8 cellular contexts compared by ENCODE assay signal in genomic region chr3:97821810-97822775, GRCh38.
A peak's percentile ranks its signal among the peaks of the same experiment; 100 is the strongest.
DNase-seq lines count a peak whose midpoint lies in the region; ATAC-seq lines count a peak whose summit lies in the region.

TSS of gene CRYBG3 (plus strand) at chr3:97822011. CDS start at chr3:97822207, 196 bp downstream.

- H3K79me2 ChIP-seq in ACC112 (ENCODE audit: control insufficient read depth, insufficient read depth, low read length, unreplicated experiment), result peaks cover 44% of the 10 kb centered on the region

- DNase-seq in NCI-H2196 treated with DMSO at 0.1 percent for 48 hours (lab: John Stamatoyannopoulos, UW; ENCODE audit: unreplicated experiment), result peak; percentile 21
- DNase-seq in activated CD4-positive, CD25-positive, alpha-beta regulatory T cell (lab: John Stamatoyannopoulos, UW), result peak; percentile 54 to 74 (median 62)
- DNase-seq in central memory CD4-positive, alpha-beta T cell, result peak; percentile 83
- DNase-seq in islet precursor cell, result peak; percentile 86
- peak; percentile 79 for DNase-seq in stimulated activated CD4-positive, alpha-beta T cell treated with anti-CD3 and anti-CD28 coated beads, Interleukin-12 subunit alpha, Interleukin-12 subunit beta, amount 100 ng/mL, for 4 hours

- ATAC-seq in GM18858 (IDR thresholded peaks at IDR 0.05; ENCODE audit: unreplicated experiment) (peak; percentile 96), HG03064 (IDR thresholded peaks at IDR 0.05; ENCODE audit: low read depth, unreplicated experiment) (peak; percentile 99)

- H3K27me3 ChIP-seq in ACC112 (ENCODE audit: insufficient read depth, low read length), result no peaks in the 10 kb centered on the region

- H3K4me3 ChIP-seq in ACC112 (ENCODE audit: low read depth, low read length), result peak within 1 kb of the TSS; percentile 88

- peaks cover 10% of the 10 kb centered on the region for H3K4me1 ChIP-seq in ACC112 (ENCODE audit: control insufficient read depth, insufficient read depth, low read length, unreplicated experiment)

- peak within 1 kb of the TSS; percentile 65 for H3K27ac ChIP-seq in ACC112 (ENCODE audit: low read depth, low read length)

- peak within 1 kb of the TSS; percentile 97 for H2AFZ ChIP-seq in ACC112 (ENCODE audit: low read length, unreplicated experiment)

- H3K36me3 ChIP-seq in ACC112 (ENCODE audit: insufficient read depth, low read length), result peaks cover 4% of the 10 kb centered on the region; the same call in 1 of the 2 replicates

Comparison
In these comparisons a context has a peak if more than half of its experiments do, and no peak if none do; other contexts are left out.
1. Peak in every context shown above with its lines: DNase-seq, ATAC-seq, H3K4me3 ChIP-seq and H3K27ac ChIP-seq.
2. DNase-seq: peak in every context shown above with its lines; median percentile 86 in islet precursor cell; 83 in central memory CD4-positive, alpha-beta T cell; 79 in stimulated activated CD4-positive, alpha-beta T cell treated with anti-CD3 and anti-CD28 coated beads, Interleukin-12 subunit alpha, Interleukin-12 subunit beta, amount 100 ng/mL, for 4 hours; 62 in activated CD4-positive, CD25-positive, alpha-beta regulatory T cell; 21 in NCI-H2196 treated with DMSO at 0.1 percent for 48 hours.